ENCODE assay signal across 21 cellular contexts in the genomic region with DNA sequence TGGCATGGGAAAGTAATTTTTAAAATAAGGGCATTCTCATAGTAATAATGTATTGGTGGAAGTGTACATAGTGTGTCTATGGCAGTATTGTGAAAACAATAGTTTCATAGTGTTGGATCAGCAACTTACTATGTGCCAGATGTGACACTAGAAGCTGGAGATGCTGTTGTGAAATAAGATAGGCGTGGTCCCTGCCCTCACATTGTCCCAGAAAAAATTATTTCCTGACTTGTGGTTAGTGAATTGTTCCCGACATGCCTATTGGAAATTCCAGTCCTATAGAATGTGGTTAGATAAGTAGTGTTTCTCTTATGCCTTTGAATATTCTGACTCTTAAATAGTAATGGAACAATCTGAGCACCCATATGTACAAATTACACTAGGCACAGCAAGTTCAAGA. TPM values are rescaled to one million over a fixed set of nuclear protein-coding genes. Genes with fewer than 3 reads are reported as not detected.
DNase-seq lines count a peak whose midpoint lies in the region; ATAC-seq, FAIRE-seq and TF ChIP-seq lines count a peak whose summit lies in the region.
"Had no signal": no experiment of that assay in that cellular context is flagged by ENCODE, and none has a peak within 500 bp of the region (broad histone marks: within the 10 kb centered on the region; RNA-seq: fewer than 3 reads in every experiment).

No MANE protein-coding gene starts in this region.

- no peaks in the 10 kb centered on the region for H4K20me1 ChIP-seq in fibroblast of lung (ENCODE audit: control insufficient read depth, extremely low read depth, insufficient read depth, low read length)

- no peak for TF ChIP-seq POLR2A in GM12892 (IDR thresholded peaks at IDR 0.05; ENCODE audit: low read depth, low read length)

- ATAC-seq in Right ventricle myocardium superior (ENCODE audit: poor library complexity) (peak; percentile 66), Right ventricle myocardium inferior (no peak), RWPE2 (ENCODE audit: low read depth) (peak; percentile 80), GM18511 (IDR thresholded peaks at IDR 0.05; ENCODE audit: unreplicated experiment) (no peak)
- ATAC-seq: left cardiac atrium had no signal

- no peak overlapping the region for H3K9ac ChIP-seq in fibroblast of lung (ENCODE audit: insufficient read depth, low read length)
- H3K9ac ChIP-seq: SK-N-SH had no signal

- intact Hi-C loops in Right ventricle myocardium superior (cut with DNase I): no loop called here
- intact Hi-C loops in Right ventricle myocardium inferior (cut with DNase I): no loop called here

- H3K36me3 ChIP-seq in RWPE2 (ENCODE audit: low read depth) (no peaks in the 10 kb centered on the region), fibroblast of lung (ENCODE audit: control insufficient read depth, insufficient read depth, low read length) (no peaks in the 10 kb centered on the region)
- H3K36me3 ChIP-seq: esophagus muscularis mucosa, tibial nerve had no signal

- H3K79me2 ChIP-seq in fibroblast of lung (ENCODE audit: control insufficient read depth, insufficient read depth, low read length): no peaks in the 10 kb centered on the region

- H3K27ac ChIP-seq in RWPE2 (ENCODE audit: poor library complexity, severe bottlenecking) (peak overlapping the region; percentile 75), fibroblast of lung (ENCODE audit: insufficient read depth, low read length) (no peak overlapping the region)
- H3K27ac ChIP-seq: esophagus muscularis mucosa, tibial nerve had no signal

- H3K4me2 ChIP-seq in fibroblast of lung (ENCODE audit: extremely low read depth, insufficient read depth, low read length): no peak overlapping the region
- H3K4me2 ChIP-seq: SK-N-SH had no signal

- FAIRE-seq in GM12892 (lab: Jason Lieb, UNC): no peak
- FAIRE-seq: A204.1 had no signal

- no peak for DNase-seq in Right ventricle myocardium superior
- DNase-seq in Right ventricle myocardium inferior (ENCODE audit: missing footprints): no peak
- no peak for DNase-seq in RWPE2 (ENCODE audit: low spot score)
- peak; percentile 64 to 71 for DNase-seq in fibroblast of lung (ENCODE audit: low read depth in 2 of 2)
- DNase-seq in Ammon's horn (ENCODE audit: low spot score): no peak
- DNase-seq in NCI-H524 treated with DMSO at 0.1 percent for 48 hours (lab: John Stamatoyannopoulos, UW): no peak
- DNase-seq in GM12892 (ENCODE audit: insufficient read length): no peak
- DNase-seq: activated CD4-positive, alpha-beta T cell treated with anti-CD3 and anti-CD28 coated beads, Interleukin-2, amount 10 ng/mL, durations not matched to agents 24 days and 14 days; activated CD8-positive, alpha-beta memory T cell treated with anti-CD3 and anti-CD28 coated beads, Interleukin-2, amount 50 U/mL, for 48 hours; activated naive CD4-positive, alpha-beta T cell treated with anti-CD3 and anti-CD28 coated beads, Interleukin-2, amount 10 ng/mL, durations not matched to agents 7 days and 5 days; CD4-positive, alpha-beta memory T cell; DND-41; left cardiac atrium; MM.1S; NCI-H526; SK-N-SH; stimulated activated naive CD4-positive, alpha-beta T cell treated with Interleukin-2 at 50 U/mL for 16 hours had no signal

- no peak for TF ChIP-seq CTCF in RWPE2 (IDR thresholded peaks at IDR 0.05; ENCODE audit: poor library complexity, severe bottlenecking)
- TF ChIP-seq CTCF in fibroblast of lung (conservative IDR thresholded peaks at IDR 0.05 in 1 of 2, IDR thresholded peaks at IDR 0.05 in 1 of 2; ENCODE audit: low read depth in 1 of 2, low read length in 2 of 2): no peak

- no peaks in the 10 kb centered on the region for H3K27me3 ChIP-seq in RWPE2 (ENCODE audit: insufficient read depth, poor library complexity, severe bottlenecking)
- no peaks in the 10 kb centered on the region for H3K27me3 ChIP-seq in fibroblast of lung (ENCODE audit: control insufficient read depth, insufficient read depth, low read length)
- H3K27me3 ChIP-seq: esophagus muscularis mucosa, tibial nerve had no signal

- no peak overlapping the region for H3K4me3 ChIP-seq in RWPE2 (ENCODE audit: severe bottlenecking)
- no peak overlapping the region for H3K4me3 ChIP-seq in fibroblast of lung (replicated peaks in 1 of 4; ENCODE audit: control extremely low read depth in 1 of 4, insufficient read depth in 1 of 4, low read depth in 3 of 4, low read length in 4 of 4)
- H3K4me3 ChIP-seq: esophagus muscularis mucosa, tibial nerve had no signal

- H3K4me1 ChIP-seq in RWPE2 (ENCODE audit: insufficient read depth, poor library complexity, severe bottlenecking) (peaks cover 40% of the 10 kb centered on the region), fibroblast of lung (ENCODE audit: control insufficient read depth, extremely low read depth, insufficient read depth, low read length) (no peaks in the 10 kb centered on the region)
- H3K4me1 ChIP-seq: esophagus muscularis mucosa, tibial nerve had no signal

- H3K9me3 ChIP-seq in RWPE2 (ENCODE audit: severe bottlenecking): no peaks in the 10 kb centered on the region
- H3K9me3 ChIP-seq in fibroblast of lung (ENCODE audit: control insufficient read depth, insufficient read depth, low read depth, low read length): no peaks in the 10 kb centered on the region
- H3K9me3 ChIP-seq: esophagus muscularis mucosa, SK-N-SH, tibial nerve had no signal

- no peak overlapping the region for H2AFZ ChIP-seq in fibroblast of lung (ENCODE audit: low read length)

RNA-seq across cellular contexts. Expression of a gene that starts 55.3 kb away (rescaled TPM):
- total RNA-seq in Right ventricle myocardium superior (21.2 TPM), Right ventricle myocardium inferior (20.4 TPM), fibroblast of lung (27.6 and 28.8 TPM in 2 replicates)
- 20.0 and 31.1 TPM in 2 replicates for polyA plus RNA-seq in fibroblast of lung
- polyA plus RNA-seq in fibroblast of lung (2012): 15.9 and 26.2 TPM in 2 replicates
- 21.1 and 22.6 TPM in 2 replicates for polyA minus RNA-seq in fibroblast of lung (ENCODE audit: low replicate concordance)
- polyA plus RNA-seq in GM12892 (2012; ENCODE audit: missing spikeins): 7.1 TPM

Comparison
In these comparisons a context has a peak if more than half of its experiments do, and no peak if none do; other contexts are left out.
1. ATAC-seq: peak in Right ventricle myocardium superior (single experiment) and RWPE2 (single experiment); none in Right ventricle myocardium inferior (single experiment) and GM18511 (single experiment).
2. DNase-seq: peak in fibroblast of lung (2 of 2); none in Right ventricle myocardium superior (single experiment), Right ventricle myocardium inferior (single experiment), RWPE2 (single experiment), Ammon's horn (single experiment), NCI-H524 treated with DMSO at 0.1 percent for 48 hours (single experiment) and GM12892 (single experiment).